Comparison of ENCODE assay signal across 1 cellular context in the genomic region with DNA sequence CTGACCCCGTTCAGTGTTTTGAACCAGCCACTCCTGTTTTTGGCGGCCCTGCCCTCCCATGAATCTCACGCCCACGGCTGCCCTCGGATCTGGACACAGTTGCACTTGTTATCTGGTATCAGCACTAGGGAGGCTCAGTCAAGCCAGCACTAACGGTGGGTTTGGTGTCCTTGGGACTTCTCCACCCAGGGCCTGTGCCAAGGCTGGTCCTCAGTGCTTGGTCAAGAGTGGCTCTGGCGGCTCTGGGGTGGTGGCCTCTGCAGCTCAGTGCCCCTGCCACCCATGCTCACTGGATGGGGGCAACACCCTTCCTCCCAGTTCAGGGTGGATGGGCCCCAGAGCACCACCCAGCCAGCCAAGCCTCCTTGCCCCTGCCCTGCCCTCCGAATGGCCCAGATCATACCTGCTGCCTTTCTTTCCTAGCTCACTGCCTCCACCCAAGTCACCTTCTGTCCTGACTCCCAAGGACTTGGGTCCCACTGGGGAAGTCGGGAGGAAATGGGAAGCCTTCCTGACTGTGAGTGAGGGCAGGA.
TF ChIP-seq lines count a peak whose summit lies in the region.

No MANE protein-coding gene starts in this region.

TF ChIP-seq in H1, 55 proteins besides CTCF, POLR2A, EP300 and RAD21:
- TF ChIP-seq CREB1 (IDR thresholded peaks at IDR 0.05) = no peak
- TF ChIP-seq, protein P1, sequence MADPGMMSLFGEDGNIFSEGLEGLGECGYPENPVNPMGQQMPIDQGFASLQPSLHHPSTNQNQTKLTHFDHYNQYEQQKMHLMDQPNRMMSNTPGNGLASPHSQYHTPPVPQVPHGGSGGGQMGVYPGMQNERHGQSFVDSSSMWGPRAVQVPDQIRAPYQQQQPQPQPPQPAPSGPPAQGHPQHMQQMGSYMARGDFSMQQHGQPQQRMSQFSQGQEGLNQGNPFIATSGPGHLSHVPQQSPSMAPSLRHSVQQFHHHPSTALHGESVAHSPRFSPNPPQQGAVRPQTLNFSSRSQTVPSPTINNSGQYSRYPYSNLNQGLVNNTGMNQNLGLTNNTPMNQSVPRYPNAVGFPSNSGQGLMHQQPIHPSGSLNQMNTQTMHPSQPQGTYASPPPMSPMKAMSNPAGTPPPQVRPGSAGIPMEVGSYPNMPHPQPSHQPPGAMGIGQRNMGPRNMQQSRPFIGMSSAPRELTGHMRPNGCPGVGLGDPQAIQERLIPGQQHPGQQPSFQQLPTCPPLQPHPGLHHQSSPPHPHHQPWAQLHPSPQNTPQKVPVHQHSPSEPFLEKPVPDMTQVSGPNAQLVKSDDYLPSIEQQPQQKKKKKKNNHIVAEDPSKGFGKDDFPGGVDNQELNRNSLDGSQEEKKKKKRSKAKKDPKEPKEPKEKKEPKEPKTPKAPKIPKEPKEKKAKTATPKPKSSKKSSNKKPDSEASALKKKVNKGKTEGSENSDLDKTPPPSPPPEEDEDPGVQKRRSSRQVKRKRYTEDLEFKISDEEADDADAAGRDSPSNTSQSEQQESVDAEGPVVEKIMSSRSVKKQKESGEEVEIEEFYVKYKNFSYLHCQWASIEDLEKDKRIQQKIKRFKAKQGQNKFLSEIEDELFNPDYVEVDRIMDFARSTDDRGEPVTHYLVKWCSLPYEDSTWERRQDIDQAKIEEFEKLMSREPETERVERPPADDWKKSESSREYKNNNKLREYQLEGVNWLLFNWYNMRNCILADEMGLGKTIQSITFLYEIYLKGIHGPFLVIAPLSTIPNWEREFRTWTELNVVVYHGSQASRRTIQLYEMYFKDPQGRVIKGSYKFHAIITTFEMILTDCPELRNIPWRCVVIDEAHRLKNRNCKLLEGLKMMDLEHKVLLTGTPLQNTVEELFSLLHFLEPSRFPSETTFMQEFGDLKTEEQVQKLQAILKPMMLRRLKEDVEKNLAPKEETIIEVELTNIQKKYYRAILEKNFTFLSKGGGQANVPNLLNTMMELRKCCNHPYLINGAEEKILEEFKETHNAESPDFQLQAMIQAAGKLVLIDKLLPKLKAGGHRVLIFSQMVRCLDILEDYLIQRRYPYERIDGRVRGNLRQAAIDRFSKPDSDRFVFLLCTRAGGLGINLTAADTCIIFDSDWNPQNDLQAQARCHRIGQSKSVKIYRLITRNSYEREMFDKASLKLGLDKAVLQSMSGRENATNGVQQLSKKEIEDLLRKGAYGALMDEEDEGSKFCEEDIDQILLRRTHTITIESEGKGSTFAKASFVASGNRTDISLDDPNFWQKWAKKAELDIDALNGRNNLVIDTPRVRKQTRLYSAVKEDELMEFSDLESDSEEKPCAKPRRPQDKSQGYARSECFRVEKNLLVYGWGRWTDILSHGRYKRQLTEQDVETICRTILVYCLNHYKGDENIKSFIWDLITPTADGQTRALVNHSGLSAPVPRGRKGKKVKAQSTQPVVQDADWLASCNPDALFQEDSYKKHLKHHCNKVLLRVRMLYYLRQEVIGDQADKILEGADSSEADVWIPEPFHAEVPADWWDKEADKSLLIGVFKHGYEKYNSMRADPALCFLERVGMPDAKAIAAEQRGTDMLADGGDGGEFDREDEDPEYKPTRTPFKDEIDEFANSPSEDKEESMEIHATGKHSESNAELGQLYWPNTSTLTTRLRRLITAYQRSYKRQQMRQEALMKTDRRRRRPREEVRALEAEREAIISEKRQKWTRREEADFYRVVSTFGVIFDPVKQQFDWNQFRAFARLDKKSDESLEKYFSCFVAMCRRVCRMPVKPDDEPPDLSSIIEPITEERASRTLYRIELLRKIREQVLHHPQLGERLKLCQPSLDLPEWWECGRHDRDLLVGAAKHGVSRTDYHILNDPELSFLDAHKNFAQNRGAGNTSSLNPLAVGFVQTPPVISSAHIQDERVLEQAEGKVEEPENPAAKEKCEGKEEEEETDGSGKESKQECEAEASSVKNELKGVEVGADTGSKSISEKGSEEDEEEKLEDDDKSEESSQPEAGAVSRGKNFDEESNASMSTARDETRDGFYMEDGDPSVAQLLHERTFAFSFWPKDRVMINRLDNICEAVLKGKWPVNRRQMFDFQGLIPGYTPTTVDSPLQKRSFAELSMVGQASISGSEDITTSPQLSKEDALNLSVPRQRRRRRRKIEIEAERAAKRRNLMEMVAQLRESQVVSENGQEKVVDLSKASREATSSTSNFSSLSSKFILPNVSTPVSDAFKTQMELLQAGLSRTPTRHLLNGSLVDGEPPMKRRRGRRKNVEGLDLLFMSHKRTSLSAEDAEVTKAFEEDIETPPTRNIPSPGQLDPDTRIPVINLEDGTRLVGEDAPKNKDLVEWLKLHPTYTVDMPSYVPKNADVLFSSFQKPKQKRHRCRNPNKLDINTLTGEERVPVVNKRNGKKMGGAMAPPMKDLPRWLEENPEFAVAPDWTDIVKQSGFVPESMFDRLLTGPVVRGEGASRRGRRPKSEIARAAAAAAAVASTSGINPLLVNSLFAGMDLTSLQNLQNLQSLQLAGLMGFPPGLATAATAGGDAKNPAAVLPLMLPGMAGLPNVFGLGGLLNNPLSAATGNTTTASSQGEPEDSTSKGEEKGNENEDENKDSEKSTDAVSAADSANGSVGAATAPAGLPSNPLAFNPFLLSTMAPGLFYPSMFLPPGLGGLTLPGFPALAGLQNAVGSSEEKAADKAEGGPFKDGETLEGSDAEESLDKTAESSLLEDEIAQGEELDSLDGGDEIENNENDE (IDR thresholded peaks at IDR 0.05; ENCODE audit: insufficient replicate concordance, low read length) = no peak
- no peak for TF ChIP-seq TAF1 (IDR thresholded peaks at IDR 0.05; ENCODE audit: low read depth, low read length)
- TF ChIP-seq, protein P2, sequence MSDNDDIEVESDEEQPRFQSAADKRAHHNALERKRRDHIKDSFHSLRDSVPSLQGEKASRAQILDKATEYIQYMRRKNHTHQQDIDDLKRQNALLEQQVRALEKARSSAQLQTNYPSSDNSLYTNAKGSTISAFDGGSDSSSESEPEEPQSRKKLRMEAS (IDR thresholded peaks at IDR 0.05) = no peak
- no peak for TF ChIP-seq BRCA1 (IDR thresholded peaks at IDR 0.05; ENCODE audit: low read depth, low read length)
- no peak for TF ChIP-seq BACH1 (IDR thresholded peaks at IDR 0.05; ENCODE audit: low read length)
- no peak for TF ChIP-seq TEAD4 (IDR thresholded peaks at IDR 0.05; ENCODE audit: low read depth, low read length)
